8 cellular contexts compared by ENCODE assay signal in the genomic region with DNA sequence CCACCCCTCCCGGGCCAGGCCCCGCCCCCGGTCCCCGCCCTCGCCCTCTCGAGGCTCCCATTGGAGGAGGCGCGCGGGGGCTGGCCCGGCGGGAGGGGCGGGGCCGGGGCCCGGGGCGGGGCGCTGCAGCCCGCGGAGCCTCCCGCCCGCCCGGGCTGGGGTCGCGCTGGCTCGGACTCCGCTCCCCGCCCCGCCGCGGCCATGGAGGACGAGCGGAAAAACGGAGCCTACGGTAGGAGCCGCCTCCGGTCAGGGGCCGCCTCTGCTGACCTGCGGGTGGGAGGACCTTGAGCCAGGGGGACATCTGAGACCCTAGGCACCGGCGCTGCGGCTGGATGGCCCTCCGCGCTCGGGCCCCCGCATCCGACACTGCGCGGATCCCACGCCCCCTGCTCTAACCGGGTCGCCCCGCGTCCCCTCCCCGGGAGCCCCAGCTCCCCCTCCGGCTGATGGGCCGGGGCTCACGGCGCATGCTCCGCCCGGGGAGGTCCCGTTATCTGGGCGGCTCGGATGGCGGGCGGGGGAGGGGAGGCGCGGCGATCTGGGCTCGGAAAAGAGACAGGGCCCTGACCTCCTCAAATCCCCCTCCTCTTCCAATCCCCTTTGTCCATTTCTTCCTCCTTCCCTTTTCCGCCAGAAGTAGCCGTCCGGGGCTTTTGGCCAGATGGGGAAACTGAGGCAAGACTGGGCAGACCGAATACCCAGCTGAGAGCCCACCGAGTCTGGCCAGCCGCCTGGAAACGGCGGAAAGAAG. TPM values are rescaled to one million over a fixed set of nuclear protein-coding genes. Genes with fewer than 3 reads are reported as not detected.
DNase-seq lines count a peak whose midpoint lies in the region; ATAC-seq lines count a peak whose summit lies in the region.

No MANE protein-coding gene starts in this region.

- H3K27ac ChIP-seq in CD8-positive, alpha-beta memory T cell (ENCODE audit: low read depth, low read length): peak overlapping the region; percentile 89

- in situ Hi-C loops in SK-MEL-5 (cut with HindIII; ENCODE audit: low pct_unique_long_range_greater_than_20kb, low sequenced_read_pairs): no loop called here

- no peaks in the 10 kb centered on the region for H3K9me3 ChIP-seq in CD8-positive, alpha-beta memory T cell (ENCODE audit: low read length)

- H3K27ac Mint-ChIP-seq in CD8-positive, alpha-beta memory T cell: peak overlapping the region; percentile 78 to 99 (median 98)
- peak overlapping the region; percentile 100 for H3K27ac Mint-ChIP-seq in activated naive CD4-positive, alpha-beta T cell treated with anti-CD3 and anti-CD28 coated beads for 36 hours

- intact Hi-C loops in activated naive CD4-positive, alpha-beta T cell treated with anti-CD3 and anti-CD28 coated beads for 36 hours (cut with micrococcal nuclease): loop anchor here (1.0 to 2.0 kb wide), 4 partner anchors 42 to 234 kb away; partner anchors contain the start of gene TMED1

- H3K4me3 Mint-ChIP-seq in CD8-positive, alpha-beta memory T cell: peak overlapping the region; percentile 97 to 99 (median 99)
- H3K4me3 Mint-ChIP-seq in activated naive CD4-positive, alpha-beta T cell treated with anti-CD3 and anti-CD28 coated beads for 36 hours: peak overlapping the region; percentile 98

- peaks cover 0 to 13% (median 2%) of the 10 kb centered on the region in 3 donors for H3K36me3 Mint-ChIP-seq in CD8-positive, alpha-beta memory T cell
- H3K36me3 Mint-ChIP-seq in activated naive CD4-positive, alpha-beta T cell treated with anti-CD3 and anti-CD28 coated beads for 36 hours (ENCODE audit: low read depth): peaks cover 9% of the 10 kb centered on the region

- H3K27me3 Mint-ChIP-seq in CD8-positive, alpha-beta memory T cell: no peaks in the 10 kb centered on the region
- no peaks in the 10 kb centered on the region for H3K27me3 Mint-ChIP-seq in activated naive CD4-positive, alpha-beta T cell treated with anti-CD3 and anti-CD28 coated beads for 36 hours (ENCODE audit: low read depth)

- peak; percentile 61 for ATAC-seq in GM19455 (IDR thresholded peaks at IDR 0.05; ENCODE audit: unreplicated experiment)

- peak; percentile 79 to 90 (median 85) for DNase-seq in CD8-positive, alpha-beta memory T cell
- DNase-seq in Jurkat, Clone E6-1 (ENCODE audit: low read depth, low spot score): no peak
- peak; percentile 64 for DNase-seq in SK-MEL-5 (ENCODE audit: low read depth, low spot score)
- peak; percentile 91 for DNase-seq in activated naive CD4-positive, alpha-beta T cell treated with anti-CD3 and anti-CD28 coated beads for 36 hours
- DNase-seq in globus pallidus (ENCODE audit: low spot score): peak; percentile 78
- DNase-seq in nucleus accumbens (lab: John Stamatoyannopoulos, UW): peak in 55 of 56 donors; percentile 7 to 89 (median 65)
- peak; percentile 69 for DNase-seq in superior temporal gyrus (ENCODE audit: extremely low spot score)

- H3K4me1 Mint-ChIP-seq in CD8-positive, alpha-beta memory T cell: peaks cover 24 to 42% (median 29%) of the 10 kb centered on the region in 3 donors
- H3K4me1 Mint-ChIP-seq in activated naive CD4-positive, alpha-beta T cell treated with anti-CD3 and anti-CD28 coated beads for 36 hours (ENCODE audit: low read depth): peaks cover 24% of the 10 kb centered on the region

- H3K9me3 Mint-ChIP-seq in CD8-positive, alpha-beta memory T cell: no peaks in the 10 kb centered on the region
- H3K9me3 Mint-ChIP-seq in activated naive CD4-positive, alpha-beta T cell treated with anti-CD3 and anti-CD28 coated beads for 36 hours: no peaks in the 10 kb centered on the region

- peak overlapping the region; percentile 84 for H3K4me3 ChIP-seq in CD8-positive, alpha-beta memory T cell (ENCODE audit: low read length)
- peak overlapping the region; percentile 72 for H3K4me3 ChIP-seq in Jurkat, Clone E6-1 (ENCODE audit: low read length)

- CTCF ChIA-PET in CD8-positive, alpha-beta memory T cell (lab: Charles Lee): interaction anchor here (0.5 to 8.4 kb wide), 10 partner anchors 10 to 291 kb away, joined by 3 to 76 read pairs (median 4); partner anchors contain the start of gene KRI1
- CTCF ChIA-PET in activated naive CD4-positive, alpha-beta T cell treated with anti-CD3 and anti-CD28 coated beads for 36 hours (lab: Charles Lee): interaction anchor here (0.6 to 1.6 kb wide), 4 partner anchors 21 to 782 kb away, joined by 3 to 6 read pairs (median 4); no protein-coding TSS in a partner anchor

- POLR2A ChIA-PET in CD8-positive, alpha-beta memory T cell (lab: Charles Lee): interaction anchor here (0.5 to 3.7 kb wide), 13 partner anchors 9 to 233 kb away, joined by 3 to 28 read pairs (median 5); partner anchors contain the start of genes KRI1 and TMED1

- no peaks in the 10 kb centered on the region for H3K27me3 ChIP-seq in CD8-positive, alpha-beta memory T cell (ENCODE audit: insufficient read depth, low read length, poor library complexity, severe bottlenecking)

- no peaks in the 10 kb centered on the region for H3K36me3 ChIP-seq in CD8-positive, alpha-beta memory T cell (ENCODE audit: insufficient read depth, low read length)

- H3K4me1 ChIP-seq in CD8-positive, alpha-beta memory T cell (ENCODE audit: insufficient read depth, low read length): peaks cover 22% of the 10 kb centered on the region

RNA-seq across cellular contexts. Expression of gene AP1M2, which starts 15.4 kb away (rescaled TPM):
- not detected for total RNA-seq in CD8-positive, alpha-beta memory T cell
- not detected for polyA plus RNA-seq in CD8-positive, alpha-beta memory T cell
- polyA plus RNA-seq in Jurkat, Clone E6-1 (2012; ENCODE audit: insufficient read depth, insufficient read length): not detected
- not detected in 2 replicates for total RNA-seq in SK-MEL-5 (2014; rRNA removed; shearing (Covaris generic))
- not detected in 2 replicates for polyA plus RNA-seq in SK-MEL-5 (2015; cell fraction: cytosol; rRNA removed)
- polyA plus RNA-seq in SK-MEL-5 (2015; cell fraction: nucleus; rRNA removed): not detected in 2 replicates
- total RNA-seq in activated naive CD4-positive, alpha-beta T cell treated with anti-CD3 and anti-CD28 coated beads for 36 hours: not detected

RNA-seq across cellular contexts. Expression of gene SLC44A2, which starts 22.8 kb away (rescaled TPM):
- total RNA-seq in CD8-positive, alpha-beta memory T cell: 10 to 100 TPM; 70.5 to 88.2 TPM
- polyA plus RNA-seq in CD8-positive, alpha-beta memory T cell: 285 TPM
- 45.1 TPM for polyA plus RNA-seq in Jurkat, Clone E6-1 (2012; ENCODE audit: insufficient read depth, insufficient read length)
- total RNA-seq in SK-MEL-5 (2014; rRNA removed; shearing (Covaris generic)): 3.1 and 3.2 TPM in 2 replicates
- 13.3 and 17.4 TPM in 2 replicates for polyA plus RNA-seq in SK-MEL-5 (2015; cell fraction: cytosol; rRNA removed)
- 7.1 and 20.5 TPM in 2 replicates for polyA plus RNA-seq in SK-MEL-5 (2015; cell fraction: nucleus; rRNA removed)
- 10 to 100 TPM; 81.5 to 83.2 TPM for total RNA-seq in activated naive CD4-positive, alpha-beta T cell treated with anti-CD3 and anti-CD28 coated beads for 36 hours

RNA-seq across cellular contexts. Expression of gene CDKN2D, which starts 33.7 kb away (rescaled TPM):
- 10 to 100 TPM; 22.2 to 23.1 TPM for total RNA-seq in CD8-positive, alpha-beta memory T cell
- 176 TPM for polyA plus RNA-seq in CD8-positive, alpha-beta memory T cell
- 69.7 TPM for polyA plus RNA-seq in Jurkat, Clone E6-1 (2012; ENCODE audit: insufficient read depth, insufficient read length)
- total RNA-seq in SK-MEL-5 (2014; rRNA removed; shearing (Covaris generic)): 2.3 and 2.9 TPM in 2 replicates
- 8.6 and 10.3 TPM in 2 replicates for polyA plus RNA-seq in SK-MEL-5 (2015; cell fraction: cytosol; rRNA removed)
- 2.8 and 3.7 TPM in 2 replicates for polyA plus RNA-seq in SK-MEL-5 (2015; cell fraction: nucleus; rRNA removed)
- total RNA-seq in activated naive CD4-positive, alpha-beta T cell treated with anti-CD3 and anti-CD28 coated beads for 36 hours: 10 to 100 TPM; 69.2 to 75.2 TPM

RNA-seq across cellular contexts. Expression of gene KRI1, which starts 36.7 kb away (rescaled TPM):
- 10 to 100 TPM; 61.6 to 64.5 TPM for total RNA-seq in CD8-positive, alpha-beta memory T cell
- 45.7 TPM for polyA plus RNA-seq in CD8-positive, alpha-beta memory T cell
- 89.3 TPM for polyA plus RNA-seq in Jurkat, Clone E6-1 (2012; ENCODE audit: insufficient read depth, insufficient read length)
- total RNA-seq in SK-MEL-5 (2014; rRNA removed; shearing (Covaris generic)): 7.9 and 9.3 TPM in 2 replicates
- polyA plus RNA-seq in SK-MEL-5 (2015; cell fraction: cytosol; rRNA removed): 15.2 and 16.3 TPM in 2 replicates
- polyA plus RNA-seq in SK-MEL-5 (2015; cell fraction: nucleus; rRNA removed): 35.8 and 42.6 TPM in 2 replicates
- total RNA-seq in activated naive CD4-positive, alpha-beta T cell treated with anti-CD3 and anti-CD28 coated beads for 36 hours: 10 to 100 TPM; 50.2 to 51.7 TPM

RNA-seq across cellular contexts. Expression of gene ILF3, which starts 51.6 kb away (rescaled TPM):
- 100 to 1,000 TPM; 471 to 475 TPM for total RNA-seq in CD8-positive, alpha-beta memory T cell
- 100.0 TPM for polyA plus RNA-seq in CD8-positive, alpha-beta memory T cell
- polyA plus RNA-seq in Jurkat, Clone E6-1 (2012; ENCODE audit: insufficient read depth, insufficient read length): 398 TPM
- total RNA-seq in SK-MEL-5 (2014; rRNA removed; shearing (Covaris generic)): 96.9 and 108 TPM in 2 replicates
- 154 and 198 TPM in 2 replicates for polyA plus RNA-seq in SK-MEL-5 (2015; cell fraction: cytosol; rRNA removed)
- 271 and 294 TPM in 2 replicates for polyA plus RNA-seq in SK-MEL-5 (2015; cell fraction: nucleus; rRNA removed)
- total RNA-seq in activated naive CD4-positive, alpha-beta T cell treated with anti-CD3 and anti-CD28 coated beads for 36 hours: 100 to 1,000 TPM; 399 to 408 TPM

Comparison
In these comparisons a context has a peak if more than half of its experiments do, and no peak if none do; other contexts are left out.
1. RNA of gene SLC44A2, which starts 22.8 kb away (total RNA-seq): 70.5 to 88.2 TPM in CD8-positive, alpha-beta memory T cell and 81.5 to 83.2 TPM in activated naive CD4-positive, alpha-beta T cell treated with anti-CD3 and anti-CD28 coated beads for 36 hours; 3.1 to 3.2 TPM in SK-MEL-5; every median in the first group is over 10 times any median in the second.